ENCODE assay signal across 9 cellular contexts in genomic region chr6:144346719-144347446, GRCh38.
DNase-seq lines count a peak whose midpoint lies in the region; ATAC-seq and TF ChIP-seq lines count a peak whose summit lies in the region.
"Had no signal": no experiment of that assay in that cellular context is flagged by ENCODE, and none has a peak within 500 bp of the region (broad histone marks: within the 10 kb centered on the region; RNA-seq: fewer than 3 reads in every experiment).

No MANE protein-coding gene starts in this region.

- no peak overlapping the region for H3K4me3 ChIP-seq in lower lobe of right lung

- TF ChIP-seq CTCF in AG09319 (IDR thresholded peaks at IDR 0.05; ENCODE audit: low read depth, low read length) (no peak), lower lobe of right lung (IDR thresholded peaks at IDR 0.05) (no peak), GM10266 (IDR thresholded peaks at IDR 0.05; ENCODE audit: control insufficient read depth, insufficient read depth, low read depth, missing control alignments) (no peak)

- peak overlapping the region; percentile 84 for H3K27ac Mint-ChIP-seq in activated naive CD8-positive, alpha-beta T cell treated with anti-CD3 and anti-CD28 coated beads for 36 hours

- H3K9me3 Mint-ChIP-seq in activated naive CD8-positive, alpha-beta T cell treated with anti-CD3 and anti-CD28 coated beads for 36 hours: peaks cover 5% of the 10 kb centered on the region

- H3K27me3 Mint-ChIP-seq in activated naive CD8-positive, alpha-beta T cell treated with anti-CD3 and anti-CD28 coated beads for 36 hours: no peaks in the 10 kb centered on the region

- peak overlapping the region; percentile 3 for H3K27ac ChIP-seq in lower lobe of right lung

- H3K27me3 ChIP-seq in lower lobe of right lung (ENCODE audit: low read depth): no peaks in the 10 kb centered on the region

- H3K36me3 Mint-ChIP-seq in activated naive CD8-positive, alpha-beta T cell treated with anti-CD3 and anti-CD28 coated beads for 36 hours: peaks cover 16% of the 10 kb centered on the region

- H3K9me3 ChIP-seq in lower lobe of right lung: no peaks in the 10 kb centered on the region

- ATAC-seq in HG02610 (IDR thresholded peaks at IDR 0.05; ENCODE audit: unreplicated experiment) (peak; percentile 34), lower lobe of right lung (peak in 1 of 2 donors; percentile 20), HG02678 (IDR thresholded peaks at IDR 0.05; ENCODE audit: unreplicated experiment) (no peak), GM18502 (IDR thresholded peaks at IDR 0.05; ENCODE audit: poor library complexity, unreplicated experiment) (no peak), HG02571 (IDR thresholded peaks at IDR 0.05; ENCODE audit: unreplicated experiment) (no peak)

- peaks cover 88% of the 10 kb centered on the region for H3K4me1 ChIP-seq in lower lobe of right lung

- intact Hi-C loops in lower lobe of right lung (cut with DNase I): no loop called here

- H3K4me3 Mint-ChIP-seq in activated naive CD8-positive, alpha-beta T cell treated with anti-CD3 and anti-CD28 coated beads for 36 hours: peak overlapping the region; percentile 70

- peaks cover 72% of the 10 kb centered on the region for H3K4me1 Mint-ChIP-seq in activated naive CD8-positive, alpha-beta T cell treated with anti-CD3 and anti-CD28 coated beads for 36 hours

- no peaks in the 10 kb centered on the region for H3K36me3 ChIP-seq in lower lobe of right lung

- DNase-seq in AG09319 (ENCODE audit: extremely low read depth, low read depth): peak; percentile 24
- DNase-seq in activated naive CD8-positive, alpha-beta T cell treated with anti-CD3 and anti-CD28 coated beads for 36 hours: no peak
- no peak for DNase-seq in lower lobe of right lung
- DNase-seq in GM10266 (ENCODE audit: extremely low spot score): no peak
- DNase-seq: substantia nigra had no signal
